In genomic region chr4:81663368-81663767, GRCh38 we compare ENCODE assay signal across 19 cellular contexts.
"Had no signal": no experiment of that assay in that cellular context is flagged by ENCODE, and none has a peak within 500 bp of the region (broad histone marks: within the 10 kb centered on the region; RNA-seq: fewer than 3 reads in every experiment).

No MANE protein-coding gene starts in this region.

- H3K27me3 ChIP-seq: cardiac muscle cell, gastroesophageal sphincter, ovary had no signal

- ATAC-seq: effector memory CD8-positive, alpha-beta T cell; gastroesophageal sphincter; mucosa of descending colon; naive thymus-derived CD8-positive, alpha-beta T cell; stimulated activated naive B cell treated with anti-CD40 and anti-IgM and Interleukin-4, amounts not matched to agents 10 μg/mL and 1 μg/mL and 100 μg/mL, for 72 hours; stimulated activated naive CD8-positive, alpha-beta T cell treated with anti-CD3 and anti-CD28 coated beads, Interleukin-15, amount 100 ng/mL, for 72 hours had no signal

- H3K4me3 ChIP-seq: cardiac muscle cell, gastroesophageal sphincter, left ventricle myocardium inferior, mucosa of descending colon, ovary had no signal

- H3K9me3 Mint-ChIP-seq: dendritic cell treated with granulocyte-macrophage colony-stimulating factor and Interleukin-4, amounts not matched to agents 40 ng/mL and 50 ng/mL, for 4 days; effector memory CD8-positive, alpha-beta T cell; type B pancreatic cell had no signal

- H3K27ac ChIP-seq: cardiac muscle cell, epithelial cell of prostate, gastroesophageal sphincter, left ventricle myocardium inferior, ovary had no signal

- DNase-seq: effector memory CD8-positive, alpha-beta T cell; glutamatergic neuron; islet precursor cell; left ventricle myocardium inferior; mucosa of descending colon; naive thymus-derived CD8-positive, alpha-beta T cell; right cardiac atrium; stimulated activated CD4-positive, alpha-beta T cell treated with anti-CD3 and anti-CD28 coated beads, Interleukin-2, amount 100 ng/mL, for 24 hours; stimulated activated CD4-positive, alpha-beta T cell treated with anti-CD3 and anti-CD28 coated beads, Interleukin-4, amount 100 ng/mL, for 4 hours; stimulated activated naive B cell treated with anti-CD40 and anti-IgM and Interleukin-4, amounts not matched to agents 10 μg/mL and 1 μg/mL and 100 μg/mL, for 72 hours; stimulated activated naive CD8-positive, alpha-beta T cell treated with anti-CD3 and anti-CD28 coated beads, Interleukin-15, amount 100 ng/mL, for 72 hours; substantia nigra had no signal

- H3K27ac Mint-ChIP-seq: dendritic cell treated with granulocyte-macrophage colony-stimulating factor and Interleukin-4, amounts not matched to agents 40 ng/mL and 50 ng/mL, for 4 days; effector memory CD8-positive, alpha-beta T cell; naive thymus-derived CD8-positive, alpha-beta T cell; progenitor cell of endocrine pancreas; stimulated activated naive B cell treated with anti-CD40 and anti-IgM and Interleukin-4, amounts not matched to agents 10 μg/mL and 1 μg/mL and 100 μg/mL, for 72 hours; stimulated activated naive CD8-positive, alpha-beta T cell treated with anti-CD3 and anti-CD28 coated beads, Interleukin-15, amount 100 ng/mL, for 72 hours; type B pancreatic cell had no signal

- H3K4me3 Mint-ChIP-seq: dendritic cell treated with granulocyte-macrophage colony-stimulating factor and Interleukin-4, amounts not matched to agents 40 ng/mL and 50 ng/mL, for 4 days; effector memory CD8-positive, alpha-beta T cell; naive thymus-derived CD8-positive, alpha-beta T cell; stimulated activated naive B cell treated with anti-CD40 and anti-IgM and Interleukin-4, amounts not matched to agents 10 μg/mL and 1 μg/mL and 100 μg/mL, for 72 hours; stimulated activated naive CD8-positive, alpha-beta T cell treated with anti-CD3 and anti-CD28 coated beads, Interleukin-15, amount 100 ng/mL, for 72 hours; type B pancreatic cell had no signal

- H3K27me3 Mint-ChIP-seq: dendritic cell treated with granulocyte-macrophage colony-stimulating factor and Interleukin-4, amounts not matched to agents 40 ng/mL and 50 ng/mL, for 4 days; progenitor cell of endocrine pancreas; stimulated activated naive B cell treated with anti-CD40 and anti-IgM and Interleukin-4, amounts not matched to agents 10 μg/mL and 1 μg/mL and 100 μg/mL, for 72 hours; stimulated activated naive CD8-positive, alpha-beta T cell treated with anti-CD3 and anti-CD28 coated beads, Interleukin-15, amount 100 ng/mL, for 72 hours; type B pancreatic cell had no signal

- H3K36me3 ChIP-seq: cardiac muscle cell, gastroesophageal sphincter, left ventricle myocardium inferior, ovary had no signal

- H3K36me3 Mint-ChIP-seq: stimulated activated naive B cell treated with anti-CD40 and anti-IgM and Interleukin-4, amounts not matched to agents 10 μg/mL and 1 μg/mL and 100 μg/mL, for 72 hours; type B pancreatic cell had no signal

- H3K9me3 ChIP-seq: gastroesophageal sphincter, left ventricle myocardium inferior, mucosa of descending colon, ovary had no signal
